In the genomic region with DNA sequence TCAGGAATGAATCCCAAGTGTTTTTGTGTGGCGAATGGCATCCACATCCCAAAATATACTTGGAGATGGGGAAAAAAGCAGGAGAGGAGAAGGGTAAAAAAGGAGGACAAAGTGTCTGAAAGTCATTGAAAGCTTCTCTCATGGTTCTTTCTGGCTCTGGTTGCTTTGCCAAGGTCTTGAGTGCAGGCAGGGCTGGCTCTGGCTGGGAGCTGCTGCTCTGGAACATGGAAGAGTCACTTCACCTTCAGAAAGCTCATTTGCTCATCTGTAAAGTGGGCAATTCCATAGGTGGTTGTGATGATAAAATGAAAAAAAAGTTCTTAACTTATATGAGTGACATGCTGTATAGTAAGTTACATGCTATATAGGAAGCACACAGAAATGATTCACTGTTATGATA, we compare ENCODE assay signal across 24 cellular contexts. TPM values are rescaled to one million over a fixed set of nuclear protein-coding genes. Genes with fewer than 3 reads are reported as not detected.
A peak's percentile ranks its signal among the peaks of the same experiment; 100 is the strongest.
DNase-seq lines count a peak whose midpoint lies in the region; ATAC-seq lines count a peak whose summit lies in the region.
"Had no signal": no experiment of that assay in that cellular context is flagged by ENCODE, and none has a peak within 500 bp of the region (broad histone marks: within the 10 kb centered on the region; RNA-seq: fewer than 3 reads in every experiment).

No MANE protein-coding gene starts in this region.

- no peak for ATAC-seq in left ventricle myocardium superior
- ATAC-seq: GM12878 had no signal

- DNase-seq in cardiac septum (ENCODE audit: low spot score) (peak; percentile 26), left ventricle myocardium superior (no peak), mesenteric fat pad (ENCODE audit: low spot score) (peak; percentile 60), NCI-H524 treated with DMSO at 0.1 percent for 48 hours (lab: John Stamatoyannopoulos, UW) (no peak)
- no peak for DNase-seq in activated CD4-positive, alpha-beta T cell treated with anti-CD3 and anti-CD28 coated beads, Interleukin-2, amount 50 U/mL, for 1 hour
- DNase-seq: 8988T; ACHN; BE2C; C1 segment of cervical spinal cord; CD4-positive, alpha-beta memory T cell; CD4-positive, CD25-positive, alpha-beta regulatory T cell; CD8-positive, alpha-beta memory T cell; COR-L47; DMS 273 treated with DMSO at 0.1 percent for 48 hours; DMS153; DMS53; DMS79; DND-41; EL; GDM1 had no signal

- intact Hi-C loops in cardiac septum (cut with DNase I) (no loop called here), left ventricle myocardium superior (cut with micrococcal nuclease) (no loop called here)

RNA-seq across cellular contexts. Expression of a gene that starts 2.9 kb away (rescaled TPM):
- total RNA-seq in cardiac septum (not detected), left ventricle myocardium superior (not detected), mesenteric fat pad (9.3 TPM)
- total RNA-seq: A673; CD4-positive, alpha-beta memory T cell; CD8-positive, alpha-beta memory T cell; Daoy; G401 had no signal

RNA-seq across cellular contexts. Expression of a gene that starts 18.6 kb away (rescaled TPM):
- not detected for total RNA-seq in cardiac septum
- total RNA-seq in left ventricle myocardium superior, result not detected
- 5.0 TPM for total RNA-seq in mesenteric fat pad
- total RNA-seq: A673; CD4-positive, CD25-positive, alpha-beta regulatory T cell; CD8-positive, alpha-beta memory T cell; Daoy; G401 had no signal

Comparison
In these comparisons a context has a peak if more than half of its experiments do, and no peak if none do; other contexts are left out.
1. DNase-seq: peak in cardiac septum (single experiment) and mesenteric fat pad (single experiment); none in left ventricle myocardium superior (single experiment), activated CD4-positive, alpha-beta T cell treated with anti-CD3 and anti-CD28 coated beads, Interleukin-2, amount 50 U/mL, for 1 hour (single experiment) and NCI-H524 treated with DMSO at 0.1 percent for 48 hours (single experiment).
2. RNA of a gene that starts 2.9 kb away (total RNA-seq): 9.3 TPM in mesenteric fat pad (single experiment); not detected in cardiac septum (single experiment) and not detected in left ventricle myocardium superior (single experiment); every median in the first group is over 10 times any median in the second.